Comparison of ENCODE assay signal across 11 cellular contexts in the genomic region with DNA sequence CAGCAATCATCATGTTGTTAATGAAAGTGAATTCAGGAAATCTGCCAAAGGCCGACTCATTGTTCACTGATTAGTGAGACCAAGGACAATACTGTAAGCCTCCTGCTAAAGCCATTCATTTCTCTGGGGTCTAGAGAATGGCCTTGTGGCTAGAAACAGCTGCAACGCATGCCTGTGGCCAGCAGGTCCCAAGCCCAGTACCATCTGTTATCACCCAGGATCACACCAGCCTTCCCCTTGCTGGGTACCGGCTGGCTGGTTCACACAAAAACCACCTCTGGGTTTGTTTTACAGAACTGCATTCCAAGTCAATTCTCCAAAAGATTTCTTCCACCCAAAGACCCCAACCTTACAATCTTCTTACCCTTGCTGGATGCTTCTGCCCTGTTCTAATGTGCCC. TPM values are rescaled to one million over a fixed set of nuclear protein-coding genes. Genes with fewer than 3 reads are reported as not detected.
DNase-seq lines count a peak whose midpoint lies in the region; ATAC-seq and TF ChIP-seq lines count a peak whose summit lies in the region.
"Had no signal": no experiment of that assay in that cellular context is flagged by ENCODE, and none has a peak within 500 bp of the region (broad histone marks: within the 10 kb centered on the region; RNA-seq: fewer than 3 reads in every experiment).

No MANE protein-coding gene starts in this region.

- H3K9me3 Mint-ChIP-seq in activated T-cell treated with anti-CD3 and anti-CD28 coated beads, Interleukin-2, amount 50 U/mL, for 4 hours, result peaks cover 8% of the 10 kb centered on the region
- H3K9me3 Mint-ChIP-seq in activated CD4-positive, alpha-beta T cell treated with anti-CD3 and anti-CD28 coated beads for 36 hours (ENCODE audit: low read depth), result peaks cover 9% of the 10 kb centered on the region

- POLR2A ChIA-PET in activated CD4-positive, alpha-beta T cell treated with anti-CD3 and anti-CD28 coated beads for 36 hours (lab: Charles Lee), result no interaction called here

- H3K4me3 ChIP-seq in tibial nerve (peak overlapping the region in 3 of 4 donors; percentile 37 to 64 (median 61)), lower leg skin (ENCODE audit: low read depth, poor library complexity, severe bottlenecking) (no peak overlapping the region)

- peaks cover 0 to 18% (median 0%) of the 10 kb centered on the region in 3 donors for H3K36me3 ChIP-seq in tibial nerve
- H3K36me3 ChIP-seq: thoracic aorta had no signal

- no peak for ATAC-seq in activated T-cell treated with anti-CD3 and anti-CD28 coated beads, Interleukin-2, amount 50 U/mL, for 4 hours
- ATAC-seq in activated CD4-positive, alpha-beta T cell treated with anti-CD3 and anti-CD28 coated beads for 36 hours, result no peak

- peaks cover 0 to 16% (median 0%) of the 10 kb centered on the region in 4 donors for H3K9me3 ChIP-seq in tibial nerve

- H3K36me3 Mint-ChIP-seq in activated T-cell treated with anti-CD3 and anti-CD28 coated beads, Interleukin-2, amount 50 U/mL, for 4 hours (ENCODE audit: insufficient read depth), result no peaks in the 10 kb centered on the region
- peaks cover 2% of the 10 kb centered on the region for H3K36me3 Mint-ChIP-seq in activated CD4-positive, alpha-beta T cell treated with anti-CD3 and anti-CD28 coated beads for 36 hours (ENCODE audit: low read depth)

- peaks cover 8% of the 10 kb centered on the region for H3K4me1 Mint-ChIP-seq in activated T-cell treated with anti-CD3 and anti-CD28 coated beads, Interleukin-2, amount 50 U/mL, for 4 hours (ENCODE audit: low read depth)
- H3K4me1 Mint-ChIP-seq in activated CD4-positive, alpha-beta T cell treated with anti-CD3 and anti-CD28 coated beads for 36 hours, result peaks cover 11% of the 10 kb centered on the region

- TF ChIP-seq EP300 in tibial nerve (IDR thresholded peaks at IDR 0.05), result no peak

- WGBS in tibial nerve, 2 donors, result 28 to 41% methylated on average over 3 of the region's 3 CpGs
- 57 to 61% methylated on average over 3 of the region's 3 CpGs for WGBS in lower leg skin, 2 donors

- no peak overlapping the region for H3K27ac Mint-ChIP-seq in activated CD4-positive, alpha-beta T cell treated with anti-CD3 and anti-CD28 coated beads for 36 hours

- H3K4me1 ChIP-seq in tibial nerve, result peaks cover 0 to 39% (median 6%) of the 10 kb centered on the region in 4 donors

- H3K4me3 Mint-ChIP-seq in activated T-cell treated with anti-CD3 and anti-CD28 coated beads, Interleukin-2, amount 50 U/mL, for 4 hours, result peak overlapping the region; percentile 14
- no peak overlapping the region for H3K4me3 Mint-ChIP-seq in activated CD4-positive, alpha-beta T cell treated with anti-CD3 and anti-CD28 coated beads for 36 hours

- CTCF ChIA-PET in activated CD4-positive, alpha-beta T cell treated with anti-CD3 and anti-CD28 coated beads for 36 hours (lab: Charles Lee), result interaction anchor here (0.7 to 3.1 kb wide), 5 partner anchors 10 to 148 kb away, joined by 3 to 19 read pairs (median 3); no protein-coding TSS in a partner anchor

- DNase-seq in activated T-cell treated with anti-CD3 and anti-CD28 coated beads, Interleukin-2, amount 50 U/mL, for 4 hours, result no peak
- DNase-seq in activated T-cell treated with anti-CD3 and anti-CD28 coated beads for 4 hours (no peak), caudate nucleus (lab: John Stamatoyannopoulos, UW) (no peak), medulla oblongata (ENCODE audit: extremely low spot score) (peak; percentile 39), tibial nerve (ENCODE audit: low spot score in 2 of 2) (no peak), UCSD-AML1 (lab: John Stamatoyannopoulos, UW; ENCODE audit: unreplicated experiment) (no peak), lower leg skin (ENCODE audit: low spot score in 2 of 2) (no peak)
- DNase-seq in activated CD4-positive, alpha-beta T cell treated with anti-CD3 and anti-CD28 coated beads for 36 hours, result no peak
- DNase-seq: cerebellar nuclear complex, MM.1S had no signal

- H3K27me3 ChIP-seq in tibial nerve, result no peaks in the 10 kb centered on the region

- intact Hi-C loops in activated CD4-positive, alpha-beta T cell treated with anti-CD3 and anti-CD28 coated beads for 36 hours (cut with DNase I, micrococcal nuclease), result no loop called here
- intact Hi-C loops in lower leg skin (cut with DNase I; ENCODE audit: low total_unique reads), result no loop called here

- H3K27ac ChIP-seq in caudate nucleus (ENCODE audit: low read depth, low read length) (peak overlapping the region; percentile 82), tibial nerve (peak overlapping the region; percentile 63 to 94 (median 86))

- TF ChIP-seq POLR2A in tibial nerve (IDR thresholded peaks at IDR 0.05) (no peak), lower leg skin (IDR thresholded peaks at IDR 0.05) (no peak)

- peak in 1 of 5 experiments; percentile 27 for TF ChIP-seq CTCF in tibial nerve (IDR thresholded peaks at IDR 0.05)
- TF ChIP-seq CTCF in lower leg skin (IDR thresholded peaks at IDR 0.05), result no peak

- peaks cover 13% of the 10 kb centered on the region for H3K27me3 Mint-ChIP-seq in activated T-cell treated with anti-CD3 and anti-CD28 coated beads, Interleukin-2, amount 50 U/mL, for 4 hours (ENCODE audit: low read depth)
- H3K27me3 Mint-ChIP-seq in activated CD4-positive, alpha-beta T cell treated with anti-CD3 and anti-CD28 coated beads for 36 hours, result peaks cover 24% of the 10 kb centered on the region

RNA-seq across cellular contexts. Expression of a gene that starts 1.1 kb away (rescaled TPM):
- total RNA-seq in activated T-cell treated with anti-CD3 and anti-CD28 coated beads, Interleukin-2, amount 50 U/mL, for 4 hours, result under 1 TPM; 0.05 to 0.24 (median 0.13) TPM
- total RNA-seq in tibial nerve (10 to 100 TPM in 2 of 4 donors, 1 to 10 TPM in 2; 6.7 to 15.3 (median 10.1) TPM), lower leg skin (1 to 10 TPM in 3 of 4 donors, under 1 TPM in 1; 0.91 to 3.8 (median 1.2) TPM)
- under 1 TPM in 1 of 2 experiments, not detected in 1; 0.07 TPM for total RNA-seq in activated CD4-positive, alpha-beta T cell treated with anti-CD3 and anti-CD28 coated beads for 36 hours

RNA-seq across cellular contexts. Expression of a gene that starts 16.0 kb away (rescaled TPM):
- not detected for total RNA-seq in activated T-cell treated with anti-CD3 and anti-CD28 coated beads, Interleukin-2, amount 50 U/mL, for 4 hours
- 10 to 100 TPM in 2 of 4 donors, 1 to 10 TPM in 2; 7.3 to 32.7 (median 14.9) TPM for total RNA-seq in tibial nerve
- total RNA-seq in activated CD4-positive, alpha-beta T cell treated with anti-CD3 and anti-CD28 coated beads for 36 hours, result not detected
- total RNA-seq in lower leg skin, result 1 to 10 TPM in 1 of 4 donors, under 1 TPM in 2, not detected in 1; 0.17 to 2.5 (median 0.84) TPM

RNA-seq across cellular contexts. Expression of a gene that starts 46.7 kb away (rescaled TPM):
- 1 to 10 TPM; 5.7 to 8.0 (median 7.4) TPM for total RNA-seq in activated T-cell treated with anti-CD3 and anti-CD28 coated beads, Interleukin-2, amount 50 U/mL, for 4 hours
- 10 to 100 TPM in 3 of 4 donors, 1 to 10 TPM in 1; 6.3 to 43.7 (median 23.0) TPM for total RNA-seq in tibial nerve
- total RNA-seq in activated CD4-positive, alpha-beta T cell treated with anti-CD3 and anti-CD28 coated beads for 36 hours, result 10 to 100 TPM; 16.8 to 18.7 TPM
- total RNA-seq in lower leg skin, result 1 to 10 TPM; 2.2 to 8.3 (median 6.2) TPM
